Comparison of ENCODE assay signal across 20 cellular contexts in genomic region chr2:138455691-138456090, GRCh38.
"Had no signal": no experiment of that assay in that cellular context is flagged by ENCODE, and none has a peak within 500 bp of the region (broad histone marks: within the 10 kb centered on the region; RNA-seq: fewer than 3 reads in every experiment).

No MANE protein-coding gene starts in this region.

- H2AFZ ChIP-seq: parathyroid adenoma had no signal

- H3K4me1 ChIP-seq: left ventricle myocardium inferior, parathyroid adenoma, sigmoid colon, testis, upper lobe of right lung had no signal

- H3K9me3 ChIP-seq: body of pancreas, neutrophil, sigmoid colon, stomach, testis, upper lobe of right lung had no signal

- ATAC-seq: body of pancreas; natural killer cell; stimulated activated effector memory CD8-positive, alpha-beta T cell treated with anti-CD3 and anti-CD28 coated beads, Interleukin-12 subunit alpha, Interleukin-12 subunit beta, amount 100 ng/mL, for 72 hours; T-helper 17 cell; upper lobe of right lung had no signal

- H3K27ac ChIP-seq: body of pancreas, left ventricle myocardium inferior, neutrophil, parathyroid adenoma, sigmoid colon, stomach, testis, upper lobe of right lung had no signal

- DNase-seq: activated CD4-positive, alpha-beta memory T cell treated with anti-CD3 and anti-CD28 coated beads, Interleukin-2, amount 10 ng/mL, durations not matched to agents 7 days and 5 days; activated CD4-positive, alpha-beta T cell treated with anti-CD3 and anti-CD28 coated beads for 4 hours; activated naive CD4-positive, alpha-beta T cell treated with Interleukin-2 at 50 U/mL for 16 hours; activated naive CD8-positive, alpha-beta T cell treated with anti-CD3 and anti-CD28 coated beads, Interleukin-2, amount 10 ng/mL, durations not matched to agents 7 days and 5 days; activated T-cell treated with anti-CD3 and anti-CD28 coated beads, Interleukin-2, amount 50 U/mL, for 1 hour; amygdala; body of pancreas; caudate nucleus; erythroblast; left ventricle myocardium inferior; natural killer cell; sigmoid colon; stimulated activated CD4-positive, alpha-beta T cell treated with anti-CD3 and anti-CD28 coated beads, Interleukin-4, amount 100 ng/mL, for 24 hours; stomach; T-helper 17 cell; testis; upper lobe of right lung had no signal

- H3K36me3 ChIP-seq: left ventricle myocardium inferior, neutrophil, sigmoid colon, stomach, upper lobe of right lung had no signal

- H3K4me3 ChIP-seq: body of pancreas, left ventricle myocardium inferior, sigmoid colon, stomach, testis, upper lobe of right lung had no signal

- H3K9ac ChIP-seq: parathyroid adenoma had no signal

- H3K27me3 ChIP-seq: body of pancreas, neutrophil, sigmoid colon, stomach, testis, upper lobe of right lung had no signal
